ENCODE assay signal across 1 cellular context in genomic region chr12:53065975-53066593, GRCh38.
TF ChIP-seq lines count a peak whose summit lies in the region.

No MANE protein-coding gene starts in this region.

TF ChIP-seq in IMR-90, 13 proteins besides CTCF, POLR2A, EP300 and RAD21:
- TF ChIP-seq RCOR1 (IDR thresholded peaks at IDR 0.05; ENCODE audit: insufficient replicate concordance, low read length) (no peak), MXI1 (IDR thresholded peaks at IDR 0.05; ENCODE audit: borderline replicate concordance, low read depth, low read length) (no peak), CEBPB (IDR thresholded peaks at IDR 0.05; ENCODE audit: low read depth, low read length) (peak; percentile 75; the same call in 1 of the 2 replicates), SMC3 (IDR thresholded peaks at IDR 0.05; ENCODE audit: low read depth, low read length) (peak; percentile 93), ELK1 (IDR thresholded peaks at IDR 0.05; ENCODE audit: borderline replicate concordance, low read depth, low read length) (no peak), CHD1 (IDR thresholded peaks at IDR 0.05; ENCODE audit: low read depth, low read length) (0 out of 2 replicates have a peak, but pooled peaks have one; percentile 48), MAZ (IDR thresholded peaks at IDR 0.05; ENCODE audit: borderline replicate concordance, low read depth, low read length) (peak; percentile 24; the same call in 1 of the 2 replicates)
